ENCODE assay signal across 17 cellular contexts in the genomic region with DNA sequence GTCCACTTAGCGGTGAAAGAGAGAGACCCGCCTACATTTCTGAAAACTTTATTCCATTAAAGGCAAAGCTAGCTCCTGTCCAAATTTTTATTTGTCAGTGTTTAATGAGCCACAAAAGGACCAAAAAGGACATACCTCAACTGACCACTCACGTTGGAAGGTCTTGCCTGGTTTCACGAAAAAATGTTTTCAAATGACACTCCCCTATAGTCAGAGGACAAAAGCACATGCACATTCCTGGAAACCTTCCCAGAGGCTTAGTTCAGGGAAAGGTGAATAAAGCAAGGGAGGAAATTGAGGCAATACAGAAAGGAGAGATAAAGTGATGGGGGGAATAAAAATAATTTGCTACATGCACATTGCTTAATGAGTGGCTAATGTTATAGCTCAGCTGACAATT.
"Had no signal": no experiment of that assay in that cellular context is flagged by ENCODE, and none has a peak within 500 bp of the region (broad histone marks: within the 10 kb centered on the region; RNA-seq: fewer than 3 reads in every experiment).

No MANE protein-coding gene starts in this region.

- H3K27ac ChIP-seq: thoracic aorta had no signal

- H3K4me1 ChIP-seq: breast epithelium had no signal

- H3K27me3 ChIP-seq: breast epithelium had no signal

- H3K36me3 ChIP-seq: breast epithelium, thoracic aorta had no signal

- DNase-seq: activated CD4-positive, alpha-beta memory T cell treated with anti-CD3 and anti-CD28 coated beads, Interleukin-2, amount 10 ng/mL, durations not matched to agents 7 days and 5 days; activated CD4-positive, alpha-beta T cell treated with anti-CD3 and anti-CD28 coated beads, Interleukin-2, amount 10 ng/mL, durations not matched to agents 24 days and 14 days; activated CD8-positive, alpha-beta memory T cell treated with anti-CD3 and anti-CD28 coated beads, Interleukin-2, amount 10 ng/mL, durations not matched to agents 7 days and 5 days; activated gamma-delta T cell; aorta; cerebellar nuclear complex; effector CD8-positive, alpha-beta T cell; islet precursor cell; left colon; naive B cell; small intestine; stimulated activated CD4-positive, alpha-beta T cell treated with anti-CD3 and anti-CD28 coated beads, Interleukin-2, amount 100 ng/mL, for 24 hours had no signal

- H3K9me3 ChIP-seq: breast epithelium, thoracic aorta had no signal

- ATAC-seq: activated CD8-positive, alpha-beta memory T cell treated with anti-CD3 and anti-CD28 coated beads, Interleukin-2, amount 10 ng/mL, durations not matched to agents 7 days and 5 days; left colon; sciatic nerve; stimulated activated memory B cell treated with anti-CD40 and anti-IgM and Interleukin-4, amounts not matched to agents 10 μg/mL and 1 μg/mL and 100 μg/mL, for 72 hours had no signal

- H3K4me3 ChIP-seq: breast epithelium, lung, thoracic aorta had no signal
